24 cellular contexts compared by ENCODE assay signal in genomic region chr3:127265581-127265981, GRCh38. TPM values are rescaled to one million over a fixed set of nuclear protein-coding genes. Genes with fewer than 3 reads are reported as not detected.
A peak's percentile ranks its signal among the peaks of the same experiment; 100 is the strongest.
DNase-seq lines count a peak whose midpoint lies in the region; ATAC-seq, FAIRE-seq and TF ChIP-seq lines count a peak whose summit lies in the region.
"Had no signal": no experiment of that assay in that cellular context is flagged by ENCODE, and none has a peak within 500 bp of the region (broad histone marks: within the 10 kb centered on the region; RNA-seq: fewer than 3 reads in every experiment).

No MANE protein-coding gene starts in this region.

- no peak overlapping the region for H4K5ac ChIP-seq in H1 (ENCODE audit: insufficient read length, low read depth, low read length)

- no peak overlapping the region for H2AK5ac ChIP-seq in H1 (ENCODE audit: low read depth, low read length)
- peak overlapping the region; percentile 64 for H2AK5ac ChIP-seq in neuronal stem cell (ENCODE audit: low read depth, low read length)

- DNase-seq in right atrium auricular region (ENCODE audit: low spot score) (peak; percentile 32), Right ventricle myocardium inferior (ENCODE audit: missing footprints) (no peak), H1 (ENCODE audit: low read depth in 1 of 2, low spot score in 2 of 2) (no peak), neuronal stem cell (ENCODE audit: low spot score) (no peak), RPMI8226 (no peak), Kasumi-1 (lab: John Stamatoyannopoulos, UW) (no peak)
- DNase-seq in activated naive CD4-positive, alpha-beta T cell (lab: John Stamatoyannopoulos, UW), result no peak
- DNase-seq: ACHN; BE2C; C1 segment of cervical spinal cord; CD4-positive, CD25-positive, alpha-beta regulatory T cell; CD8-positive, alpha-beta memory T cell; COR-L47; DMS 273 treated with DMSO at 0.1 percent for 48 hours; DMS53; DND-41; EL had no signal

- H4K8ac ChIP-seq in H1 (ENCODE audit: extremely low read depth, insufficient read depth, low read length) (no peak overlapping the region; the same call in 1 of the 2 replicates), neuronal stem cell (ENCODE audit: low read depth, low read length) (no peak overlapping the region)

- H3K56ac ChIP-seq in H1 (replicated peaks; ENCODE audit: insufficient read length, low read depth, low read length), result no peak overlapping the region

- no peak overlapping the region for H3K9ac ChIP-seq in H1 (replicated peaks in 1 of 4; ENCODE audit: extremely low read depth in 1 of 4, low read depth in 3 of 4, low read length in 3 of 4)
- H3K9ac ChIP-seq in neuronal stem cell (ENCODE audit: low read depth, low read length, poor library complexity), result no peak overlapping the region

- H2BK120ac ChIP-seq in H1 (replicated peaks; ENCODE audit: low read depth, low read length), result no peak overlapping the region
- no peak overlapping the region for H2BK120ac ChIP-seq in neuronal stem cell (ENCODE audit: low read depth, low read length)

- no peak for FAIRE-seq in H1 (lab: Jason Lieb, UNC)
- FAIRE-seq: A204.1, GM12878, GM19239 had no signal

- no peak overlapping the region for H4K91ac ChIP-seq in H1 (replicated peaks; ENCODE audit: insufficient read length, low read length)
- H4K91ac ChIP-seq in neuronal stem cell (ENCODE audit: low read depth, low read length, poor library complexity), result no peak overlapping the region

- H3K9me3 ChIP-seq in right atrium auricular region (peaks cover 0 to 22% of the 10 kb centered on the region in 2 donors), H1 (ENCODE audit: insufficient read depth in 2 of 2, low read depth in 1 of 2, low read length in 1 of 2) (peaks cover 11 to 16% of the 10 kb centered on the region in 2 experiments; a peak in 2 of 4 replicates), neuronal stem cell (replicated peaks in 1 of 2; ENCODE audit: control insufficient read depth in 2 of 2, insufficient read depth in 1 of 2, low read depth in 1 of 2, low read length in 2 of 2) (peaks cover 2 to 9% of the 10 kb centered on the region in 2 donors)
- H3K9me3 ChIP-seq: HAP-1 had no signal

- no peak for TF ChIP-seq EP300 in H1 (IDR thresholded peaks at IDR 0.05; ENCODE audit: borderline replicate concordance in 1 of 2, low read depth in 2 of 2, low read length in 2 of 2)

- no peaks in the 10 kb centered on the region for H3K4me1 ChIP-seq in right atrium auricular region
- no peaks in the 10 kb centered on the region for H3K4me1 ChIP-seq in H1 (replicated peaks in 1 of 4; ENCODE audit: control insufficient read depth in 3 of 4, insufficient read depth in 4 of 4, low read length in 3 of 4)
- peaks cover 0 to 6% of the 10 kb centered on the region in 2 donors for H3K4me1 ChIP-seq in neuronal stem cell (ENCODE audit: control insufficient read depth in 2 of 2, insufficient read depth in 1 of 2, low read depth in 1 of 2, low read length in 2 of 2)
- H3K4me1 ChIP-seq: BE2C, HAP-1 had no signal

- no peak for TF ChIP-seq RAD21 in H1 (IDR thresholded peaks at IDR 0.05 in 1 of 2, conservative IDR thresholded peaks at IDR 0.05 in 1 of 2; ENCODE audit: low read depth in 2 of 2, low read length in 2 of 2)

- H2AFZ ChIP-seq in H1 (ENCODE audit: low read length) (no peak overlapping the region), neuronal stem cell (ENCODE audit: low read length) (no peak overlapping the region)

- H2BK15ac ChIP-seq in H1 (ENCODE audit: low read length) (no peak overlapping the region), neuronal stem cell (ENCODE audit: low read length) (peak overlapping the region; percentile 27)

- intact Hi-C loops in Right ventricle myocardium inferior (cut with DNase I), result no loop called here

- H3K4me2 ChIP-seq in H1 (ENCODE audit: insufficient read depth in 1 of 2, low read depth in 2 of 2, low read length in 2 of 2) (no peak overlapping the region), neuronal stem cell (ENCODE audit: insufficient read depth, low read length, poor library complexity, severe bottlenecking) (no peak overlapping the region)

- TF ChIP-seq CTCF in right atrium auricular region (IDR thresholded peaks at IDR 0.05), result no peak
- no peak for TF ChIP-seq CTCF in H1 (IDR thresholded peaks at IDR 0.05; ENCODE audit: control extremely low read depth in 1 of 3, insufficient read depth in 1 of 3, low read depth in 1 of 3, low read length in 3 of 3)

- POLR2A ChIA-PET in H1 (lab: Charles Lee; ENCODE audit: partially characterized antibody), result no interaction called here

- no peaks in the 10 kb centered on the region for H3K23me2 ChIP-seq in H1 (ENCODE audit: low read depth, low read length)

- CTCF ChIA-PET in H1 (lab: Charles Lee; ENCODE audit: partially characterized antibody), result interaction anchor here (0.9 to 1.6 kb wide), 4 partner anchors 23 to 284 kb away, joined by 3 to 4 read pairs (median 4); no protein-coding TSS in a partner anchor

- no peak overlapping the region for H3K23ac ChIP-seq in H1 (ENCODE audit: insufficient read length)
- peak overlapping the region; percentile 86 for H3K23ac ChIP-seq in neuronal stem cell (ENCODE audit: low read depth, low read length, poor library complexity)

- no peaks in the 10 kb centered on the region for H3K36me3 ChIP-seq in right atrium auricular region
- no peaks in the 10 kb centered on the region for H3K36me3 ChIP-seq in H1 (ENCODE audit: control insufficient read depth in 2 of 4, insufficient read depth in 4 of 4, low read length in 3 of 4)
- H3K36me3 ChIP-seq in neuronal stem cell (replicated peaks in 1 of 2; ENCODE audit: control insufficient read depth in 2 of 2, insufficient read depth in 2 of 2, low read length in 2 of 2), result no peaks in the 10 kb centered on the region
- H3K36me3 ChIP-seq: BE2C, HAP-1 had no signal

- H3K27ac ChIP-seq in right atrium auricular region (no peak overlapping the region), H1 (ENCODE audit: low read depth, low read length) (no peak overlapping the region), neuronal stem cell (replicated peaks; ENCODE audit: low read length) (no peak overlapping the region)

- no peaks in the 10 kb centered on the region for H3K79me2 ChIP-seq in H1 (ENCODE audit: control insufficient read depth in 1 of 2, insufficient read depth in 2 of 2, low read length in 2 of 2)

- H3K4ac ChIP-seq in H1 (replicated peaks; ENCODE audit: insufficient read length, low read depth, low read length) (no peak overlapping the region), neuronal stem cell (ENCODE audit: low read length) (no peak overlapping the region)

- no peaks in the 10 kb centered on the region for H4K20me1 ChIP-seq in H1 (replicated peaks in 1 of 2; ENCODE audit: control insufficient read depth in 1 of 2, insufficient read depth in 2 of 2, low read length in 2 of 2)

- H2BK12ac ChIP-seq in H1 (ENCODE audit: low read depth, low read length) (0 out of 2 replicates have a peak overlapping the region, but pooled peaks have one; percentile 27), neuronal stem cell (ENCODE audit: low read length) (no peak overlapping the region)

- H3K14ac ChIP-seq in H1 (ENCODE audit: insufficient read length) (no peak overlapping the region), neuronal stem cell (ENCODE audit: low read length) (no peak overlapping the region)

- H2BK5ac ChIP-seq in H1 (ENCODE audit: low read depth, low read length) (no peak overlapping the region), neuronal stem cell (ENCODE audit: low read length) (no peak overlapping the region)

- no peak overlapping the region for H3K4me3 ChIP-seq in right atrium auricular region
- no peak overlapping the region for H3K4me3 ChIP-seq in H1 (ENCODE audit: extremely low read depth in 1 of 4, insufficient read depth in 2 of 4, low read depth in 3 of 4, low read length in 4 of 4)
- H3K4me3 ChIP-seq in neuronal stem cell (ENCODE audit: low read length in 2 of 2), result no peak overlapping the region
- H3K4me3 ChIP-seq: GM12878, HAP-1 had no signal

- H3K27me3 ChIP-seq in right atrium auricular region (no peaks in the 10 kb centered on the region), H1 (replicated peaks in 1 of 4; ENCODE audit: control insufficient read depth in 3 of 4, extremely low read depth in 1 of 4, insufficient read depth in 3 of 4, low read length in 3 of 4) (no peaks in the 10 kb centered on the region; a peak in 2 of 7 replicates), neuronal stem cell (ENCODE audit: control insufficient read depth in 3 of 3, insufficient read depth in 3 of 3, low read depth in 1 of 3, low read length in 3 of 3) (peaks cover 0 to 13% (median 0%) of the 10 kb centered on the region in 3 experiments)
- H3K27me3 ChIP-seq: BE2C had no signal

- WGBS in H1 (ENCODE audit: extremely low coverage in 1 of 2, insufficient coverage in 1 of 2, insufficient read length in 1 of 2, insufficient replicate concordance in 2 of 2, low coverage in 1 of 2, low lambda C conversion rate in 2 of 2, missing lambda C conversion rate in 1 of 2), 2 experiments, result 89% methylated on average over 7 of the region's 7 CpGs; no CpG with 5 or more reads in 1 of the 2 experiments
- no CpG with 5 or more reads among the region's 7 CpGs for WGBS in neuronal stem cell (ENCODE audit: extremely low coverage in 2 of 2, insufficient read length in 2 of 2, insufficient replicate concordance in 1 of 2), 2 donors

- H3K18ac ChIP-seq in H1 (ENCODE audit: extremely low read depth, low read length), result no peak overlapping the region
- peak overlapping the region; percentile 27 for H3K18ac ChIP-seq in neuronal stem cell (ENCODE audit: low read length)

- H2BK20ac ChIP-seq in H1 (ENCODE audit: low read length), result no peak overlapping the region

- no peak for ATAC-seq in Right ventricle myocardium inferior
- ATAC-seq: GM12878 had no signal

- no peak for TF ChIP-seq POLR2A in H1 (IDR thresholded peaks at IDR 0.05; ENCODE audit: control extremely low read depth in 1 of 2, low read depth in 2 of 2, low read length in 2 of 2)

- H3K79me1 ChIP-seq in H1 (ENCODE audit: low read depth, low read length) (no peaks in the 10 kb centered on the region), neuronal stem cell (ENCODE audit: low read depth, low read length) (no peaks in the 10 kb centered on the region)

TF ChIP-seq in H1, 55 proteins besides CTCF, POLR2A, EP300 and RAD21 (continues in another document):
- TF ChIP-seq CBX5 (IDR thresholded peaks at IDR 0.05; ENCODE audit: low read depth, low read length) (no peak), NRF1 (IDR thresholded peaks at IDR 0.05; ENCODE audit: low read depth, low read length) (no peak)

RNA-seq across cellular contexts. Expression of gene PRR20G, which starts 22.3 kb away (rescaled TPM):
- total RNA-seq in right atrium auricular region (not detected), Right ventricle myocardium inferior (not detected)
- not detected in 2 replicates for total RNA-seq in H1 (2021; fragmentation: NEBNext Ultra II Directional; extraction: Animal tissue kit (Norgen Biotek cat#: 25700))
- polyA plus RNA-seq in H1 (2011; rRNA removed), result 0.24 and 0.67 TPM in 2 replicates
- polyA plus RNA-seq in H1 (2011; cell fraction: cytosol; rRNA removed), result 0.23 TPM
- 0.41 TPM for polyA plus RNA-seq in H1 (2011; cell fraction: nucleus; rRNA removed)
- 0.15 to 0.44 TPM (median 0.23 TPM) in 4 replicates for polyA plus RNA-seq in H1 (2012, experiment 1 of 2)
- 0.24 TPM for polyA plus RNA-seq in H1 (2012, experiment 2 of 2)
- 0.20 TPM for polyA plus RNA-seq in H1 (2013, experiment 1 of 2)
- polyA plus RNA-seq in H1 (2013, experiment 2 of 2), result 0.17 TPM
- 0.17 TPM in 1 of 2 replicates, not detected in the other for polyA minus RNA-seq in H1 (2011; rRNA and poly(A)+ RNA removed)
- polyA minus RNA-seq in H1 (2011; cell fraction: cytosol; rRNA and poly(A)+ RNA removed), result not detected
- polyA minus RNA-seq in H1 (2011; cell fraction: nucleus; rRNA and poly(A)+ RNA removed), result not detected
- not detected for polyA plus RNA-seq in neuronal stem cell (2013, experiment 1 of 2)
- polyA plus RNA-seq in neuronal stem cell (2013, experiment 2 of 2), result not detected
- total RNA-seq: CD4-positive, CD25-positive, alpha-beta regulatory T cell; CD8-positive, alpha-beta memory T cell; G401; GM12878; H4; HT-29 had no signal
- polyA plus RNA-seq: CD4-positive, CD25-positive, alpha-beta regulatory T cell; CD8-positive, alpha-beta memory T cell; GM12878 had no signal
